1 cellular context compared by ENCODE assay signal in genomic region chr7:64883113-64883905, GRCh38.
TF ChIP-seq lines count a peak whose summit lies in the region.

No MANE protein-coding gene starts in this region.

TF ChIP-seq in SK-N-SH, 30 proteins besides CTCF, POLR2A, EP300 and RAD21 (continued from another document):
- no peak for TF ChIP-seq YY1 (IDR thresholded peaks at IDR 0.05; ENCODE audit: low read depth)
- TF ChIP-seq REST (IDR thresholded peaks at IDR 0.05; ENCODE audit: low read depth, low read length) = no peak
- TF ChIP-seq FOXM1 (IDR thresholded peaks at IDR 0.05; ENCODE audit: low read depth) = no peak
- TF ChIP-seq TCF12 (IDR thresholded peaks at IDR 0.05) = no peak
